In genomic region chr18:4233468-4233867, GRCh38 we compare ENCODE assay signal across 16 cellular contexts.
DNase-seq lines count a peak whose midpoint lies in the region; ATAC-seq, FAIRE-seq and TF ChIP-seq lines count a peak whose summit lies in the region.
"Had no signal": no experiment of that assay in that cellular context is flagged by ENCODE, and none has a peak within 500 bp of the region (broad histone marks: within the 10 kb centered on the region; RNA-seq: fewer than 3 reads in every experiment).

No MANE protein-coding gene starts in this region.

- peaks cover 5% of the 10 kb centered on the region; the same call in 1 of the 2 replicates for H3K27me3 Mint-ChIP-seq in H9 (ENCODE audit: low read depth)
- H3K27me3 Mint-ChIP-seq: IgD-negative memory B cell had no signal

- H3K4me3 Mint-ChIP-seq in H9 = peak overlapping the region in 1 of 2 experiments; percentile 56; a peak in 2 of 5 replicates
- H3K4me3 Mint-ChIP-seq: CD14-positive monocyte; CD8-positive, alpha-beta T cell; IgD-negative memory B cell had no signal

- H3K79me2 ChIP-seq in H9 (ENCODE audit: insufficient read depth, low read length) (no peaks in the 10 kb centered on the region), H1 (ENCODE audit: control insufficient read depth in 1 of 2, insufficient read depth in 2 of 2, low read length in 2 of 2) (peaks cover 0 to 16% of the 10 kb centered on the region in 2 experiments; a peak in 2 of 4 replicates), SK-N-SH (ENCODE audit: insufficient read depth) (no peaks in the 10 kb centered on the region)

- H2BK12ac ChIP-seq in H9 (ENCODE audit: insufficient read length, low read depth, low read length) (no peak overlapping the region), H1 (ENCODE audit: low read depth, low read length) (no peak overlapping the region)

- TF ChIP-seq POLR2A in H1 (IDR thresholded peaks at IDR 0.05; ENCODE audit: control extremely low read depth in 1 of 2, low read depth in 2 of 2, low read length in 2 of 2) = no peak

- no peaks in the 10 kb centered on the region for H3K9me2 ChIP-seq in SK-N-SH

- H3K4me1 ChIP-seq in H9 (ENCODE audit: insufficient read depth, low read length) (peaks cover 7% of the 10 kb centered on the region), H1 (replicated peaks in 1 of 4; ENCODE audit: control insufficient read depth in 3 of 4, insufficient read depth in 4 of 4, low read length in 3 of 4) (peaks cover 3 to 18% (median 13%) of the 10 kb centered on the region in 4 experiments; a peak in 5 of 7 replicates), lower lobe of right lung (no peaks in the 10 kb centered on the region), SK-N-SH (ENCODE audit: control insufficient read depth in 1 of 2, insufficient read depth in 2 of 2, low read depth in 1 of 2, low read length in 1 of 2) (no peaks in the 10 kb centered on the region)
- H3K4me1 ChIP-seq: A549 had no signal

- H2BK120ac ChIP-seq in H9 (ENCODE audit: low read depth, low read length, poor library complexity, severe bottlenecking) (no peak overlapping the region), H1 (replicated peaks; ENCODE audit: low read depth, low read length) (no peak overlapping the region)

- H4K8ac ChIP-seq in H9 (replicated peaks; ENCODE audit: insufficient read length, low read depth, low read length) (no peak overlapping the region), H1 (ENCODE audit: extremely low read depth, insufficient read depth, low read length) (no peak overlapping the region)

- no peak overlapping the region for H2BK20ac ChIP-seq in H9 (ENCODE audit: low read depth, low read length, poor library complexity, severe bottlenecking)
- no peak overlapping the region for H2BK20ac ChIP-seq in H1 (ENCODE audit: low read length)

- H3K18ac ChIP-seq in H9 (ENCODE audit: insufficient read length, low read depth, low read length) (no peak overlapping the region), H1 (ENCODE audit: extremely low read depth, low read length) (no peak overlapping the region)

- H4K91ac ChIP-seq in H9 (ENCODE audit: insufficient read length, low read depth, low read length) = no peak overlapping the region
- H4K91ac ChIP-seq in H1 (replicated peaks; ENCODE audit: insufficient read length, low read length) = no peak overlapping the region

- ATAC-seq in lower lobe of right lung = no peak
- ATAC-seq: A549; CD8-positive, alpha-beta T cell; HCT116 had no signal

- H3K56ac ChIP-seq in H9 (ENCODE audit: insufficient read length, low read depth, low read length) (no peak overlapping the region), H1 (replicated peaks; ENCODE audit: insufficient read length, low read depth, low read length) (no peak overlapping the region)

- H3K9me3 ChIP-seq in H9 (ENCODE audit: control insufficient read depth, low read depth, low read length) (no peaks in the 10 kb centered on the region), H1 (ENCODE audit: insufficient read depth in 2 of 2, low read depth in 1 of 2, low read length in 1 of 2) (peaks cover 0 to 3% of the 10 kb centered on the region in 2 experiments; a peak in 1 of 4 replicates), lower lobe of right lung (no peaks in the 10 kb centered on the region), SK-N-SH (no peaks in the 10 kb centered on the region)
- H3K9me3 ChIP-seq: A549 had no signal

- H3K79me1 ChIP-seq in H9 (ENCODE audit: insufficient read depth, low read depth, low read length, poor library complexity, severe bottlenecking) = no peaks in the 10 kb centered on the region
- H3K79me1 ChIP-seq in H1 (ENCODE audit: low read depth, low read length) = no peaks in the 10 kb centered on the region

- CTCF ChIA-PET in H1 (lab: Charles Lee; ENCODE audit: partially characterized antibody) (interaction anchor here (1.2 kb wide), 1 partner anchor 127 kb away, joined by 3 read pairs; no protein-coding TSS in a partner anchor), SK-N-SH (lab: Yijun Ruan, JAX) (no interaction called here)

- TF ChIP-seq RAD21 in H1 (IDR thresholded peaks at IDR 0.05 in 1 of 2, conservative IDR thresholded peaks at IDR 0.05 in 1 of 2; ENCODE audit: low read depth in 2 of 2, low read length in 2 of 2) = no peak
- TF ChIP-seq RAD21 in SK-N-SH (IDR thresholded peaks at IDR 0.05; ENCODE audit: low read length) = no peak

- H2BK15ac ChIP-seq in H9 (ENCODE audit: low read depth, low read length) (no peak overlapping the region), H1 (ENCODE audit: low read length) (no peak overlapping the region)

- H2AFZ ChIP-seq in H9 (ENCODE audit: low read length) = no peak overlapping the region
- no peak overlapping the region for H2AFZ ChIP-seq in H1 (ENCODE audit: low read length)
- H2AFZ ChIP-seq in SK-N-SH (ENCODE audit: low read depth) = no peak overlapping the region

- no CpG with 5 or more reads among the region's 3 CpGs for WGBS in H9 (ENCODE audit: extremely low coverage, insufficient read length, low lambda C conversion rate)
- WGBS in H1 (ENCODE audit: extremely low coverage in 1 of 2, insufficient coverage in 1 of 2, insufficient read length in 1 of 2, insufficient replicate concordance in 2 of 2, low coverage in 1 of 2, low lambda C conversion rate in 2 of 2, missing lambda C conversion rate in 1 of 2), 2 experiments = 12% methylated on average over 3 of the region's 3 CpGs; no CpG with 5 or more reads in 1 of the 2 experiments
- WGBS in SK-N-SH (ENCODE audit: low lambda C conversion rate) = 27% methylated on average over 3 of the region's 3 CpGs

- TF ChIP-seq CTCF in H9 (conservative IDR thresholded peaks at IDR 0.05) (no peak), H1 (IDR thresholded peaks at IDR 0.05; ENCODE audit: control extremely low read depth in 1 of 3, insufficient read depth in 1 of 3, low read depth in 1 of 3, low read length in 3 of 3) (no peak), lower lobe of right lung (IDR thresholded peaks at IDR 0.05) (no peak), SK-N-SH (IDR thresholded peaks at IDR 0.05) (no peak)

- H4K20me1 ChIP-seq in H9 (ENCODE audit: control insufficient read depth, insufficient read depth, insufficient read length) (no peaks in the 10 kb centered on the region), H1 (replicated peaks in 1 of 2; ENCODE audit: control insufficient read depth in 1 of 2, insufficient read depth in 2 of 2, low read length in 2 of 2) (peaks cover 0 to 2% of the 10 kb centered on the region in 2 experiments), SK-N-SH (ENCODE audit: insufficient read depth) (no peaks in the 10 kb centered on the region)

- POLR2A ChIA-PET in H1 (lab: Charles Lee; ENCODE audit: partially characterized antibody) (no interaction called here), SK-N-SH (lab: Yijun Ruan, JAX) (no interaction called here)

- H3T11ph ChIP-seq in H9 (ENCODE audit: low read length) = no peak overlapping the region

- H3K36me3 ChIP-seq in H1 (ENCODE audit: control insufficient read depth in 2 of 4, insufficient read depth in 4 of 4, low read length in 3 of 4) (no peaks in the 10 kb centered on the region), lower lobe of right lung (no peaks in the 10 kb centered on the region), SK-N-SH (replicated peaks in 1 of 2; ENCODE audit: control insufficient read depth in 1 of 2, insufficient read depth in 2 of 2, low read length in 1 of 2) (no peaks in the 10 kb centered on the region)

- H3K4ac ChIP-seq in H9 (ENCODE audit: low read depth, low read length) (no peak overlapping the region), H1 (replicated peaks; ENCODE audit: insufficient read length, low read depth, low read length) (no peak overlapping the region)

- no peaks in the 10 kb centered on the region for H3F3A ChIP-seq in SK-N-SH (replicated peaks; ENCODE audit: insufficient read depth)

- H3K4me2 ChIP-seq in H9 (ENCODE audit: insufficient read depth, insufficient read length, low read length) (peak overlapping the region; percentile 12), H1 (ENCODE audit: insufficient read depth in 1 of 2, low read depth in 2 of 2, low read length in 2 of 2) (peak overlapping the region; percentile 36 to 53; a peak in 2 of 4 replicates), SK-N-SH (no peak overlapping the region)
- H3K4me2 ChIP-seq: A549 had no signal

- H3K36me3 Mint-ChIP-seq in H9 (ENCODE audit: insufficient read depth in 1 of 3, low read depth in 3 of 3) = peaks cover 9 to 11% (median 10%) of the 10 kb centered on the region in 3 experiments
- H3K36me3 Mint-ChIP-seq: CD14-positive monocyte; CD8-positive, alpha-beta T cell; IgD-negative memory B cell had no signal

- H3K9me3 Mint-ChIP-seq in H9 = peaks cover 7 to 11% of the 10 kb centered on the region in 2 experiments; a peak in 3 of 5 replicates

- no peak overlapping the region for H4K5ac ChIP-seq in H9 (ENCODE audit: insufficient read length, low read depth, low read length)
- H4K5ac ChIP-seq in H1 (ENCODE audit: insufficient read length, low read depth, low read length) = no peak overlapping the region

- no peak for DNase-seq in H9
- DNase-seq in NCI-H69 (lab: John Stamatoyannopoulos, UW) = peak; percentile 43
- no peak for DNase-seq in H1 (ENCODE audit: low read depth in 1 of 2, low spot score in 2 of 2)
- no peak for DNase-seq in NCI-H526 (lab: John Stamatoyannopoulos, UW)
- DNase-seq in lower lobe of right lung = no peak
- no peak for DNase-seq in SK-N-SH
- DNase-seq in globus pallidus (ENCODE audit: low spot score) = no peak
- DNase-seq: CD8-positive, alpha-beta T cell; COR-L47; KG1 had no signal

- H3K4me3 ChIP-seq in H1 (ENCODE audit: extremely low read depth in 1 of 4, insufficient read depth in 2 of 4, low read depth in 3 of 4, low read length in 4 of 4) (peak overlapping the region in 1 of 4 experiments; percentile 29; a peak in 2 of 8 replicates), lower lobe of right lung (no peak overlapping the region), SK-N-SH (ENCODE audit: low read depth in 2 of 2, low read length in 1 of 2) (no peak overlapping the region)
- H3K4me3 ChIP-seq: A549 had no signal

- no peaks in the 10 kb centered on the region; the same call in 1 of the 2 replicates for H3K27me3 ChIP-seq in H9 (ENCODE audit: insufficient read depth, low read length)
- peaks cover 0 to 6% (median 2%) of the 10 kb centered on the region in 4 experiments; a peak in 5 of 7 replicates for H3K27me3 ChIP-seq in H1 (replicated peaks in 1 of 4; ENCODE audit: control insufficient read depth in 3 of 4, extremely low read depth in 1 of 4, insufficient read depth in 3 of 4, low read length in 3 of 4)
- H3K27me3 ChIP-seq in lower lobe of right lung (ENCODE audit: low read depth) = no peaks in the 10 kb centered on the region
- H3K27me3 ChIP-seq in SK-N-SH (ENCODE audit: insufficient read depth) = no peaks in the 10 kb centered on the region

- H3K27ac Mint-ChIP-seq in H9 = peak overlapping the region in 1 of 3 experiments; percentile 11; a peak in 2 of 7 replicates
- H3K27ac Mint-ChIP-seq: CD14-positive monocyte; CD8-positive, alpha-beta T cell; IgD-negative memory B cell had no signal

- peaks cover 66% of the 10 kb centered on the region in 2 experiments for H3K4me1 Mint-ChIP-seq in H9
- H3K4me1 Mint-ChIP-seq: CD14-positive monocyte, IgD-negative memory B cell had no signal

- no peak overlapping the region for H3K23ac ChIP-seq in H9 (ENCODE audit: insufficient read length, low read depth, low read length)
- no peak overlapping the region for H3K23ac ChIP-seq in H1 (ENCODE audit: insufficient read length)

- FAIRE-seq in H1 (lab: Jason Lieb, UNC) = no peak
- FAIRE-seq: A549, GM18507 had no signal

- H2BK5ac ChIP-seq in H9 (ENCODE audit: insufficient read length, low read length) (no peak overlapping the region), H1 (ENCODE audit: low read depth, low read length) (no peak overlapping the region)

- no peak for TF ChIP-seq EP300 in H1 (IDR thresholded peaks at IDR 0.05; ENCODE audit: borderline replicate concordance in 1 of 2, low read depth in 2 of 2, low read length in 2 of 2)
- no peak for TF ChIP-seq EP300 in SK-N-SH (IDR thresholded peaks at IDR 0.05; ENCODE audit: borderline replicate concordance in 1 of 2, low read depth in 1 of 2, low read length in 1 of 2)

- H2AK5ac ChIP-seq in H9 (ENCODE audit: insufficient read length, low read length) (no peak overlapping the region), H1 (ENCODE audit: low read depth, low read length) (no peak overlapping the region)

- no peak overlapping the region for H3K27ac ChIP-seq in H9 (ENCODE audit: insufficient read length, low read depth, low read length)
- no peak overlapping the region for H3K27ac ChIP-seq in H1 (ENCODE audit: low read depth, low read length)
- H3K27ac ChIP-seq in lower lobe of right lung = no peak overlapping the region
- H3K27ac ChIP-seq in SK-N-SH (ENCODE audit: low read depth in 2 of 2, low read length in 1 of 2) = no peak overlapping the region
- H3K27ac ChIP-seq: A549, HL-60 had no signal

- intact Hi-C loops in lower lobe of right lung (cut with DNase I) = no loop called here

- H3K14ac ChIP-seq in H9 (ENCODE audit: insufficient read depth, low read length) (no peak overlapping the region), H1 (ENCODE audit: insufficient read length) (no peak overlapping the region)

- no peaks in the 10 kb centered on the region for H3K23me2 ChIP-seq in H9 (ENCODE audit: insufficient read length, low read depth, low read length, poor library complexity, severe bottlenecking)
- H3K23me2 ChIP-seq in H1 (ENCODE audit: low read depth, low read length) = no peaks in the 10 kb centered on the region

- no peak overlapping the region for H3K9ac ChIP-seq in H9 (ENCODE audit: extremely low read depth, insufficient read length, low read length)
- no peak overlapping the region for H3K9ac ChIP-seq in H1 (replicated peaks in 1 of 4; ENCODE audit: extremely low read depth in 1 of 4, low read depth in 3 of 4, low read length in 3 of 4)
- no peak overlapping the region for H3K9ac ChIP-seq in SK-N-SH
